Comparison of ENCODE assay signal across 19 cellular contexts in genomic region chr5:171945066-171945465, GRCh38.
A peak's percentile ranks its signal among the peaks of the same experiment; 100 is the strongest.
DNase-seq lines count a peak whose midpoint lies in the region; ATAC-seq and TF ChIP-seq lines count a peak whose summit lies in the region.
"Had no signal": no experiment of that assay in that cellular context is flagged by ENCODE, and none has a peak within 500 bp of the region (broad histone marks: within the 10 kb centered on the region; RNA-seq: fewer than 3 reads in every experiment).

No MANE protein-coding gene starts in this region.

- H3K36me3 Mint-ChIP-seq in activated T-cell treated with anti-CD3 and anti-CD28 coated beads, Interleukin-2, amount 50 U/mL, for 72 hours (ENCODE audit: insufficient read depth in 2 of 2) = no peaks in the 10 kb centered on the region
- H3K36me3 Mint-ChIP-seq in activated T-cell treated with anti-CD3 and anti-CD28 coated beads, Interleukin-2, amount 50 U/mL, for 24 hours (ENCODE audit: low read depth) = peaks cover 9% of the 10 kb centered on the region

- H3K9me3 Mint-ChIP-seq in activated T-cell treated with anti-CD3 and anti-CD28 coated beads, Interleukin-2, amount 50 U/mL, for 72 hours = no peaks in the 10 kb centered on the region
- H3K9me3 Mint-ChIP-seq in activated T-cell treated with anti-CD3 and anti-CD28 coated beads, Interleukin-2, amount 50 U/mL, for 24 hours = peaks cover 2% of the 10 kb centered on the region
- H3K9me3 Mint-ChIP-seq: CD8-positive, alpha-beta memory T cell had no signal

- peaks cover 83% of the 10 kb centered on the region for H3K79me2 ChIP-seq in hepatocyte

- H3K27ac Mint-ChIP-seq in activated T-cell treated with anti-CD3 and anti-CD28 coated beads, Interleukin-2, amount 50 U/mL, for 72 hours = peak overlapping the region; percentile 33
- H3K27ac Mint-ChIP-seq in activated T-cell treated with anti-CD3 and anti-CD28 coated beads, Interleukin-2, amount 50 U/mL, for 24 hours = no peak overlapping the region

- no peak for TF ChIP-seq CTCF in hepatocyte (IDR thresholded peaks at IDR 0.05; ENCODE audit: poor library complexity)
- no peak for TF ChIP-seq CTCF in dorsolateral prefrontal cortex (IDR thresholded peaks at IDR 0.05 in 54 of 56, conservative IDR thresholded peaks at IDR 0.05 in 2 of 56; ENCODE audit: low read depth in 1 of 56, partially characterized antibody in 56 of 56)

- H3K27me3 Mint-ChIP-seq in activated T-cell treated with anti-CD3 and anti-CD28 coated beads, Interleukin-2, amount 50 U/mL, for 72 hours (ENCODE audit: low read depth) = no peaks in the 10 kb centered on the region
- H3K27me3 Mint-ChIP-seq in activated T-cell treated with anti-CD3 and anti-CD28 coated beads, Interleukin-2, amount 50 U/mL, for 24 hours = no peaks in the 10 kb centered on the region
- H3K27me3 Mint-ChIP-seq: brain; CD8-positive, alpha-beta memory T cell had no signal

- intact Hi-C loops in dorsolateral prefrontal cortex (cut with DNase I) = no loop called here
- intact Hi-C loops in left colon (cut with DNase I, micrococcal nuclease) = no loop called here

- H3K4me1 Mint-ChIP-seq in activated T-cell treated with anti-CD3 and anti-CD28 coated beads, Interleukin-2, amount 50 U/mL, for 72 hours (ENCODE audit: low read depth) = peaks cover 26% of the 10 kb centered on the region
- H3K4me1 Mint-ChIP-seq in activated T-cell treated with anti-CD3 and anti-CD28 coated beads, Interleukin-2, amount 50 U/mL, for 24 hours (ENCODE audit: low read depth) = peaks cover 62% of the 10 kb centered on the region

- no peaks in the 10 kb centered on the region for H3K9me2 ChIP-seq in hepatocyte (replicated peaks; ENCODE audit: insufficient read depth)

- no peak overlapping the region for H3K9ac ChIP-seq in skeletal muscle tissue (ENCODE audit: low read depth in 1 of 3, low read length in 3 of 3)

- ATAC-seq in activated T-cell treated with anti-CD3 and anti-CD28 coated beads, Interleukin-2, amount 50 U/mL, for 72 hours (replicated peaks in 1 of 2) = no peak
- no peak for ATAC-seq in left colon

- H3K4me1 ChIP-seq in hepatocyte (ENCODE audit: insufficient read depth) = peaks cover 33% of the 10 kb centered on the region
- H3K4me1 ChIP-seq in skeletal muscle tissue (ENCODE audit: control insufficient read depth in 3 of 3, insufficient read depth in 3 of 3, low read length in 3 of 3) = peaks cover 0 to 16% (median 16%) of the 10 kb centered on the region in 3 donors

- H3K27me3 ChIP-seq in hepatocyte = no peaks in the 10 kb centered on the region
- H3K27me3 ChIP-seq in skeletal muscle tissue (ENCODE audit: control insufficient read depth in 3 of 3, insufficient read depth in 3 of 3, low read length in 3 of 3) = no peaks in the 10 kb centered on the region
- H3K27me3 ChIP-seq in dorsolateral prefrontal cortex = no peaks in the 10 kb centered on the region
- H3K27me3 ChIP-seq: upper lobe of left lung had no signal

- H3K9me3 ChIP-seq in hepatocyte (ENCODE audit: low read depth) = no peaks in the 10 kb centered on the region
- H3K9me3 ChIP-seq in skeletal muscle tissue (ENCODE audit: control insufficient read depth in 3 of 3, low read length in 3 of 3) = no peaks in the 10 kb centered on the region
- H3K9me3 ChIP-seq: upper lobe of left lung had no signal

- WGBS in hepatocyte (ENCODE audit: low lambda C conversion rate, missing lambda C conversion rate) = 89% methylated on average over 2 of the region's 2 CpGs

- no peak overlapping the region for H3K4me3 ChIP-seq in hepatocyte
- no peak overlapping the region for H3K4me3 ChIP-seq in skeletal muscle tissue (ENCODE audit: low read length in 3 of 3)
- H3K4me3 ChIP-seq in dorsolateral prefrontal cortex = no peak overlapping the region
- H3K4me3 ChIP-seq: upper lobe of left lung had no signal

- H3K4me3 Mint-ChIP-seq in activated T-cell treated with anti-CD3 and anti-CD28 coated beads, Interleukin-2, amount 50 U/mL, for 72 hours = no peak overlapping the region
- no peak overlapping the region for H3K4me3 Mint-ChIP-seq in activated T-cell treated with anti-CD3 and anti-CD28 coated beads, Interleukin-2, amount 50 U/mL, for 24 hours
- H3K4me3 Mint-ChIP-seq: brain; CD8-positive, alpha-beta memory T cell had no signal

- no peak overlapping the region for H2AFZ ChIP-seq in hepatocyte

- peak overlapping the region; percentile 57 for H3K4me2 ChIP-seq in hepatocyte

- H3K27ac ChIP-seq in hepatocyte (peak overlapping the region; percentile 71), skeletal muscle tissue (ENCODE audit: low read depth, low read length) (peak overlapping the region; percentile 18), dorsolateral prefrontal cortex (no peak overlapping the region)
- H3K27ac ChIP-seq: upper lobe of left lung, WERI-Rb-1 had no signal

- no peaks in the 10 kb centered on the region for H3K36me3 ChIP-seq in hepatocyte (replicated peaks; ENCODE audit: insufficient read depth, low read depth)
- H3K36me3 ChIP-seq in skeletal muscle tissue (ENCODE audit: control insufficient read depth in 3 of 3, insufficient read depth in 3 of 3, low read length in 3 of 3) = no peaks in the 10 kb centered on the region
- H3K36me3 ChIP-seq: upper lobe of left lung, WERI-Rb-1 had no signal

- peaks cover 53% of the 10 kb centered on the region for H4K20me1 ChIP-seq in hepatocyte (ENCODE audit: insufficient read depth, poor library complexity, severe bottlenecking)

- DNase-seq in activated T-cell treated with anti-CD3 and anti-CD28 coated beads, Interleukin-2, amount 50 U/mL, for 72 hours = no peak
- no peak for DNase-seq in activated T-cell treated with anti-CD3 and anti-CD28 coated beads, Interleukin-2, amount 50 U/mL, for 24 hours
- DNase-seq in amniotic epithelial cell (ENCODE audit: low read depth) (peak; percentile 74), hepatocyte (ENCODE audit: low spot score) (no peak), dorsolateral prefrontal cortex (no peak), inferior parietal cortex (ENCODE audit: extremely low spot score) (no peak), left colon (no peak)
- DNase-seq: 8988T; activated gamma-delta T cell treated with Interleukin-2 at 50 U/mL for 16 hours; CD8-positive, alpha-beta memory T cell; effector memory CD4-positive, alpha-beta T cell; kidney glomerular epithelial cell; NCI-H1417 treated with DMSO at 0.1 percent for 48 hours; NCI-H524 treated with DMSO at 0.1 percent for 48 hours; stimulated activated CD4-positive, alpha-beta T cell treated with anti-CD3 and anti-CD28 coated beads, Interleukin-4, amount 100 ng/mL, for 4 hours; WERI-Rb-1 had no signal

Comparison
In these comparisons a context has a peak if more than half of its experiments do, and no peak if none do; other contexts are left out.
1. H3K27ac ChIP-seq: peak in hepatocyte (single experiment) and skeletal muscle tissue (single experiment); none in dorsolateral prefrontal cortex (0 of 59).